Comparison of ENCODE assay signal across 1 cellular context in the genomic region with DNA sequence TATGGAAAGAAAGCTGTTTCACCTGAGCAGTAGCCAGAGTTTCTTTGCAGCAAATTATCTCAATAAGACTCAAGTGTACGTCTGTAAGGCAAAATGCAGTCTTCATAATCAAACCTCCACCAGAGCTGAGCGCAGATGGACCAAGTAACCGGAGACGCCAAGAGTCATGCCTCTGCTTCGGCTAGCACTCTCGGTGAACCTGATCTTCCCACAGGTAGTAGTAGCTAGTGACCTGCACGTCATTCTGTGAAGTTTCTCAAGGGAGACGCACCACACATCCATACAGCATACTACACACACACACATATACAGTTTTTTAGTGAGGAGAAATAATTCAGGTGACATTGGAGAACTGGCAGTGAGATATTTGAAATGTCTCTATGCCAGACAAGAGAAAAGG.
TF ChIP-seq lines count a peak whose summit lies in the region.

No MANE protein-coding gene starts in this region.

TF ChIP-seq in SK-N-SH treated with all-trans-retinoic acid at 6 μM for 48 hours, 23 proteins besides CTCF, POLR2A, EP300 and RAD21 (continued from another document):
- TF ChIP-seq, protein P1, sequence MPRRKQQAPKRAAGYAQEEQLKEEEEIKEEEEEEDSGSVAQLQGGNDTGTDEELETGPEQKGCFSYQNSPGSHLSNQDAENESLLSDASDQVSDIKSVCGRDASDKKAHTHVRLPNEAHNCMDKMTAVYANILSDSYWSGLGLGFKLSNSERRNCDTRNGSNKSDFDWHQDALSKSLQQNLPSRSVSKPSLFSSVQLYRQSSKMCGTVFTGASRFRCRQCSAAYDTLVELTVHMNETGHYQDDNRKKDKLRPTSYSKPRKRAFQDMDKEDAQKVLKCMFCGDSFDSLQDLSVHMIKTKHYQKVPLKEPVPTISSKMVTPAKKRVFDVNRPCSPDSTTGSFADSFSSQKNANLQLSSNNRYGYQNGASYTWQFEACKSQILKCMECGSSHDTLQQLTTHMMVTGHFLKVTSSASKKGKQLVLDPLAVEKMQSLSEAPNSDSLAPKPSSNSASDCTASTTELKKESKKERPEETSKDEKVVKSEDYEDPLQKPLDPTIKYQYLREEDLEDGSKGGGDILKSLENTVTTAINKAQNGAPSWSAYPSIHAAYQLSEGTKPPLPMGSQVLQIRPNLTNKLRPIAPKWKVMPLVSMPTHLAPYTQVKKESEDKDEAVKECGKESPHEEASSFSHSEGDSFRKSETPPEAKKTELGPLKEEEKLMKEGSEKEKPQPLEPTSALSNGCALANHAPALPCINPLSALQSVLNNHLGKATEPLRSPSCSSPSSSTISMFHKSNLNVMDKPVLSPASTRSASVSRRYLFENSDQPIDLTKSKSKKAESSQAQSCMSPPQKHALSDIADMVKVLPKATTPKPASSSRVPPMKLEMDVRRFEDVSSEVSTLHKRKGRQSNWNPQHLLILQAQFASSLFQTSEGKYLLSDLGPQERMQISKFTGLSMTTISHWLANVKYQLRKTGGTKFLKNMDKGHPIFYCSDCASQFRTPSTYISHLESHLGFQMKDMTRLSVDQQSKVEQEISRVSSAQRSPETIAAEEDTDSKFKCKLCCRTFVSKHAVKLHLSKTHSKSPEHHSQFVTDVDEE (CRISPR knock-in tag; IDR thresholded peaks at IDR 0.05) = no peak
- TF ChIP-seq TOX (CRISPR knock-in tag; IDR thresholded peaks at IDR 0.05; ENCODE audit: borderline replicate concordance) (no peak), ZC3H10 (CRISPR knock-in tag; IDR thresholded peaks at IDR 0.05) (no peak), ZFP30 (CRISPR knock-in tag; IDR thresholded peaks at IDR 0.05) (no peak), TCF4 (CRISPR knock-in tag; IDR thresholded peaks at IDR 0.05; ENCODE audit: borderline replicate concordance) (no peak), ZNF565 (CRISPR knock-in tag; conservative IDR thresholded peaks at IDR 0.05; ENCODE audit: low read depth) (no peak), ZNF8 (CRISPR knock-in tag; IDR thresholded peaks at IDR 0.05) (no peak)
TF ChIP-seq in SK-N-SH treated with all-trans-retinoic acid at 6 μM for 48 hours: peak in this region for 0.
